ENCODE assay signal across 20 cellular contexts in genomic region chr1:99084562-99084961, GRCh38.
DNase-seq lines count a peak whose midpoint lies in the region; ATAC-seq and TF ChIP-seq lines count a peak whose summit lies in the region.
"Had no signal": no experiment of that assay in that cellular context is flagged by ENCODE, and none has a peak within 500 bp of the region (broad histone marks: within the 10 kb centered on the region; RNA-seq: fewer than 3 reads in every experiment).

No MANE protein-coding gene starts in this region.

- no peak overlapping the region for H3K4me3 Mint-ChIP-seq in natural killer cell
- H3K4me3 Mint-ChIP-seq: activated T-cell treated with anti-CD3 and anti-CD28 coated beads, Interleukin-2, amount 50 U/mL, for 72 hours; CD8-positive, alpha-beta T cell had no signal

- H3K4me3 ChIP-seq in GM06990 (replicated peaks; ENCODE audit: low read depth, low read length) = no peak overlapping the region
- no peak overlapping the region for H3K4me3 ChIP-seq in dorsolateral prefrontal cortex
- H3K4me3 ChIP-seq: esophagus squamous epithelium, psoas muscle, thyroid gland had no signal

- ATAC-seq in GM19043 (IDR thresholded peaks at IDR 0.05; ENCODE audit: low read depth, unreplicated experiment) (peak; percentile 70), GM21786 (IDR thresholded peaks at IDR 0.05; ENCODE audit: unreplicated experiment) (peak; percentile 54), HG03139 (IDR thresholded peaks at IDR 0.05; ENCODE audit: unreplicated experiment) (peak; percentile 73), HG02840 (IDR thresholded peaks at IDR 0.05; ENCODE audit: low FRiP score, unreplicated experiment) (no peak), natural killer cell (no peak)
- ATAC-seq: activated T-cell treated with anti-CD3 and anti-CD28 coated beads, Interleukin-2, amount 50 U/mL, for 72 hours; CD8-positive, alpha-beta T cell; psoas muscle had no signal

- no peaks in the 10 kb centered on the region for H3K4me1 Mint-ChIP-seq in natural killer cell

- no peak overlapping the region for H3K27ac ChIP-seq in dorsolateral prefrontal cortex
- H3K27ac ChIP-seq: 22Rv1, esophagus squamous epithelium, psoas muscle, thyroid gland had no signal

- peak; percentile 50 for DNase-seq in GM06990 (ENCODE audit: extremely low read depth, insufficient read length)
- no peak for DNase-seq in H4 (ENCODE audit: low spot score)
- DNase-seq in natural killer cell = no peak
- no peak for DNase-seq in dorsolateral prefrontal cortex
- DNase-seq: activated T-cell treated with anti-CD3 and anti-CD28 coated beads, Interleukin-2, amount 50 U/mL, for 72 hours; CD8-positive, alpha-beta T cell; cortex of kidney; EL; esophagus squamous epithelium; hypothalamus; NCI-H146; NCI-H526; psoas muscle; T-helper 1 cell; thyroid gland had no signal

- no peaks in the 10 kb centered on the region for H3K36me3 Mint-ChIP-seq in natural killer cell
- H3K36me3 Mint-ChIP-seq: CD8-positive, alpha-beta T cell had no signal

- H3K27me3 Mint-ChIP-seq in natural killer cell (ENCODE audit: low read depth in 2 of 2) = no peaks in the 10 kb centered on the region

- H3K36me3 ChIP-seq in GM06990 (ENCODE audit: control insufficient read depth, insufficient read depth, low read length) = no peaks in the 10 kb centered on the region
- H3K36me3 ChIP-seq: esophagus squamous epithelium, thyroid gland had no signal

- intact Hi-C loops in natural killer cell (cut with micrococcal nuclease) = no loop called here
- intact Hi-C loops in dorsolateral prefrontal cortex (cut with DNase I) = no loop called here

- H3K27me3 ChIP-seq in GM06990 (replicated peaks; ENCODE audit: control insufficient read depth, insufficient read depth, low read length) = no peaks in the 10 kb centered on the region
- no peaks in the 10 kb centered on the region for H3K27me3 ChIP-seq in dorsolateral prefrontal cortex
- H3K27me3 ChIP-seq: esophagus squamous epithelium, thyroid gland had no signal

- no peak overlapping the region for H3K27ac Mint-ChIP-seq in natural killer cell
- H3K27ac Mint-ChIP-seq: activated T-cell treated with anti-CD3 and anti-CD28 coated beads, Interleukin-2, amount 50 U/mL, for 72 hours; CD8-positive, alpha-beta T cell had no signal

- TF ChIP-seq CTCF in GM06990 (IDR thresholded peaks at IDR 0.05; ENCODE audit: insufficient read depth, low read length, poor library complexity, severe bottlenecking) (no peak), natural killer cell (IDR thresholded peaks at IDR 0.05) (no peak), dorsolateral prefrontal cortex (IDR thresholded peaks at IDR 0.05 in 54 of 56, conservative IDR thresholded peaks at IDR 0.05 in 2 of 56; ENCODE audit: low read depth in 1 of 56, partially characterized antibody in 56 of 56) (no peak)

- H3K9me3 Mint-ChIP-seq in natural killer cell = peaks cover 5 to 7% of the 10 kb centered on the region in 2 donors

Comparison
In these comparisons a context has a peak if more than half of its experiments do, and no peak if none do; other contexts are left out.
1. ATAC-seq: peak in GM19043 (single experiment), GM21786 (single experiment) and HG03139 (single experiment); none in HG02840 (single experiment) and natural killer cell (0 of 3).